In genomic region chr12:113298861-113299545, GRCh38 we compare ENCODE assay signal across 8 cellular contexts. TPM values are rescaled to one million over a fixed set of nuclear protein-coding genes. Genes with fewer than 3 reads are reported as not detected.
DNase-seq lines count a peak whose midpoint lies in the region; ATAC-seq and TF ChIP-seq lines count a peak whose summit lies in the region.

No MANE protein-coding gene starts in this region.

- H3K4me3 ChIP-seq in esophagus squamous epithelium = no peak overlapping the region

- WGBS in esophagus squamous epithelium, 2 donors = 29 to 59% methylated on average over 6 of the region's 20 CpGs

- H3K9me3 ChIP-seq in esophagus squamous epithelium = no peaks in the 10 kb centered on the region

- H3K27ac ChIP-seq in esophagus squamous epithelium = peak overlapping the region; percentile 59 to 74 (median 70)

- peaks cover 9 to 33% (median 15%) of the 10 kb centered on the region in 3 donors for H3K4me1 ChIP-seq in esophagus squamous epithelium

- peak in 1 of 6 experiments; percentile 13 for TF ChIP-seq CTCF in esophagus squamous epithelium (IDR thresholded peaks at IDR 0.05)

- no peak for TF ChIP-seq POLR2A in esophagus squamous epithelium (IDR thresholded peaks at IDR 0.05)

- H3K27me3 ChIP-seq in esophagus squamous epithelium = no peaks in the 10 kb centered on the region

- peak; percentile 67 for DNase-seq in AG20443 (ENCODE audit: low spot score)
- DNase-seq in NCI-H446 (lab: John Stamatoyannopoulos, UW) = peak; percentile 90 to 97
- DNase-seq in esophagus squamous epithelium (lab: John Stamatoyannopoulos, UW) = no peak
- peak; percentile 87 for DNase-seq in myocyte (ENCODE audit: low read depth)
- no peak for DNase-seq in activated effector memory CD4-positive, alpha-beta T cell treated with Interleukin-2 at 50 U/mL for 16 hours
- DNase-seq in 8988T = no peak
- DNase-seq in NCI-H2029 (lab: John Stamatoyannopoulos, UW) = no peak

- H3K36me3 ChIP-seq in esophagus squamous epithelium = peaks cover 6 to 76% (median 9%) of the 10 kb centered on the region in 3 donors

- no peak for ATAC-seq in HG02884 (IDR thresholded peaks at IDR 0.05; ENCODE audit: unreplicated experiment)

- intact Hi-C loops in esophagus squamous epithelium (cut with DNase I) = no loop called here

RNA-seq across cellular contexts. Expression of gene SLC8B1, which starts 35.9 kb away (rescaled TPM):
- 10 to 100 TPM; 19.6 to 31.9 (median 28.5) TPM for total RNA-seq in esophagus squamous epithelium
- 6.2 and 20.2 TPM in 2 replicates for total RNA-seq in myocyte
- polyA plus RNA-seq in myocyte (2012) = 16.0 TPM

RNA-seq across cellular contexts. Expression of gene PLBD2, which starts 59.4 kb away (rescaled TPM):
- total RNA-seq in esophagus squamous epithelium = 10 to 100 TPM; 14.3 to 22.0 (median 17.1) TPM
- total RNA-seq in myocyte = 25.9 and 30.8 TPM in 2 replicates
- 67.9 TPM for polyA plus RNA-seq in myocyte (2012)

Comparison
In these comparisons a context has a peak if more than half of its experiments do, and no peak if none do; other contexts are left out.
1. DNase-seq: peak in AG20443 (single experiment), NCI-H446 (2 of 2) and myocyte (single experiment); none in esophagus squamous epithelium (single experiment), activated effector memory CD4-positive, alpha-beta T cell treated with Interleukin-2 at 50 U/mL for 16 hours (single experiment), 8988T (single experiment) and NCI-H2029 (single experiment).